27 cellular contexts compared by ENCODE assay signal in genomic region chr22:50178871-50179869, GRCh38. TPM values are rescaled to one million over a fixed set of nuclear protein-coding genes. Genes with fewer than 3 reads are reported as not detected.
DNase-seq lines count a peak whose midpoint lies in the region; ATAC-seq, FAIRE-seq and TF ChIP-seq lines count a peak whose summit lies in the region.
"Had no signal": no experiment of that assay in that cellular context is flagged by ENCODE, and none has a peak within 500 bp of the region (broad histone marks: within the 10 kb centered on the region; RNA-seq: fewer than 3 reads in every experiment).

No MANE protein-coding gene starts in this region.

- no peak overlapping the region for H2AFZ ChIP-seq in mesenchymal stem cell (ENCODE audit: low read depth, low read length)
- H2AFZ ChIP-seq in GM23248 = no peak overlapping the region

- in situ Hi-C loops in transverse colon (cut with MboI; ENCODE audit: low pct_ligation_motif_present in 1 of 4, low pct_unique_long_range_greater_than_20kb in 1 of 4, low sequenced_read_pairs in 3 of 4) (no loop called here), GM23248 (cut with MboI) (no loop called here)

- no peak for FAIRE-seq in urothelium cell line (lab: Jason Lieb, UNC)
- FAIRE-seq: A549, endothelial cell of umbilical vein, G401.6, HTR-8/SVneo, islet of Langerhans had no signal

- no peaks in the 10 kb centered on the region for H3K79me1 ChIP-seq in mesenchymal stem cell (replicated peaks; ENCODE audit: low read length, poor library complexity, severe bottlenecking)

- TF ChIP-seq EP300 in transverse colon (IDR thresholded peaks at IDR 0.05; ENCODE audit: low read depth) = no peak

- H3K27ac ChIP-seq in mesenchymal stem cell (ENCODE audit: low read length, poor library complexity, severe bottlenecking) (no peak overlapping the region), transverse colon (no peak overlapping the region), GM23248 (no peak overlapping the region)
- H3K27ac ChIP-seq: A549, adrenal gland, lower lobe of right lung, psoas muscle, thoracic aorta had no signal

- H3K9me3 Mint-ChIP-seq in activated B cell treated with CpG ODN at 0.5 μM for 24 hours = no peaks in the 10 kb centered on the region
- H3K9me3 Mint-ChIP-seq: activated T-cell treated with anti-CD3 and anti-CD28 coated beads, Interleukin-2, amount 50 U/mL, for 24 hours; stimulated activated naive CD8-positive, alpha-beta T cell treated with anti-CD3 and anti-CD28 coated beads, Interleukin-15, Interleukin-2, amounts not matched to agents 100 ng/mL and 50 ng/mL, for 24 hours had no signal

- WGBS in mesenchymal stem cell = 91% methylated on average over 59 of the region's 64 CpGs
- WGBS in transverse colon (ENCODE audit: low coverage in 1 of 2), 2 donors = 81 to 90% methylated on average over 2 to 45 of the region's 64 CpGs
- WGBS in GM23248 (ENCODE audit: low coverage in 1 of 2, low lambda C conversion rate in 2 of 2, missing lambda C conversion rate in 2 of 2), 2 experiments = 46 to 51% methylated on average over 51 to 62 of the region's 64 CpGs

- H3K27me3 Mint-ChIP-seq in activated B cell treated with CpG ODN at 0.5 μM for 24 hours = peaks cover 11% of the 10 kb centered on the region

- no peak overlapping the region for H2BK120ac ChIP-seq in mesenchymal stem cell (ENCODE audit: low read depth, low read length)

- H3K23ac ChIP-seq in mesenchymal stem cell (ENCODE audit: low read length in 2 of 2) = no peak overlapping the region

- H4K91ac ChIP-seq in mesenchymal stem cell (ENCODE audit: low read length) = peak overlapping the region; percentile 53

- no peak overlapping the region for H2BK5ac ChIP-seq in mesenchymal stem cell (ENCODE audit: low read depth, low read length, poor library complexity, severe bottlenecking)

- ATAC-seq in Right ventricle myocardium superior (ENCODE audit: poor library complexity) (no peak), activated B cell treated with CpG ODN at 0.5 μM for 24 hours (ENCODE audit: low read depth) (no peak), HG03520 (IDR thresholded peaks at IDR 0.05; ENCODE audit: unreplicated experiment) (no peak)
- ATAC-seq: A549; activated CD4-positive, alpha-beta T cell treated with anti-CD3 and anti-CD28 coated beads for 36 hours; lower lobe of right lung; mucosa of descending colon; psoas muscle had no signal

- no peak overlapping the region for H3K18ac ChIP-seq in mesenchymal stem cell (ENCODE audit: low read depth in 1 of 2, low read length in 2 of 2)

- no peak overlapping the region for H2BK15ac ChIP-seq in mesenchymal stem cell (ENCODE audit: low read depth, poor library complexity, severe bottlenecking)

- no peaks in the 10 kb centered on the region for H3K36me3 ChIP-seq in mesenchymal stem cell (ENCODE audit: control insufficient read depth in 1 of 2, insufficient read depth in 2 of 2, low read depth in 1 of 2, low read length in 2 of 2)
- no peaks in the 10 kb centered on the region for H3K36me3 ChIP-seq in transverse colon
- H3K36me3 ChIP-seq in GM23248 (ENCODE audit: low read depth) = no peaks in the 10 kb centered on the region
- H3K36me3 ChIP-seq: adrenal gland, lower lobe of right lung, thoracic aorta had no signal

- peaks cover 3% of the 10 kb centered on the region for H3K9me3 ChIP-seq in mesenchymal stem cell (ENCODE audit: control insufficient read depth, low read length)
- no peaks in the 10 kb centered on the region for H3K9me3 ChIP-seq in transverse colon
- H3K9me3 ChIP-seq in GM23248 (ENCODE audit: low read depth) = no peaks in the 10 kb centered on the region
- H3K9me3 ChIP-seq: A549, adrenal gland, lower lobe of right lung, mucosa of descending colon, psoas muscle, thoracic aorta had no signal

- H4K20me1 ChIP-seq in GM23248 (ENCODE audit: insufficient read depth) = no peaks in the 10 kb centered on the region

- POLR2A ChIA-PET in activated B cell treated with CpG ODN at 0.5 μM for 24 hours (lab: Charles Lee) = no interaction called here

- no peak overlapping the region for H3K27ac Mint-ChIP-seq in activated B cell treated with CpG ODN at 0.5 μM for 24 hours
- H3K27ac Mint-ChIP-seq: activated CD4-positive, alpha-beta T cell treated with anti-CD3 and anti-CD28 coated beads for 36 hours; activated T-cell treated with anti-CD3 and anti-CD28 coated beads, Interleukin-2, amount 50 U/mL, for 24 hours had no signal

- H3K4me2 ChIP-seq in mesenchymal stem cell (ENCODE audit: low read length, poor library complexity, severe bottlenecking) (no peak overlapping the region), GM23248 (ENCODE audit: unreplicated experiment) (no peak overlapping the region)
- H3K4me2 ChIP-seq: A549 had no signal

- no peaks in the 10 kb centered on the region for H3K36me3 Mint-ChIP-seq in activated B cell treated with CpG ODN at 0.5 μM for 24 hours (ENCODE audit: low read depth)

- no peak overlapping the region for H3K4me3 Mint-ChIP-seq in activated B cell treated with CpG ODN at 0.5 μM for 24 hours
- H3K4me3 Mint-ChIP-seq: activated CD4-positive, alpha-beta T cell treated with anti-CD3 and anti-CD28 coated beads for 36 hours; activated T-cell treated with anti-CD3 and anti-CD28 coated beads, Interleukin-2, amount 50 U/mL, for 24 hours; stimulated activated naive CD8-positive, alpha-beta T cell treated with anti-CD3 and anti-CD28 coated beads, Interleukin-15, Interleukin-2, amounts not matched to agents 100 ng/mL and 50 ng/mL, for 24 hours had no signal

- CTCF ChIA-PET in activated B cell treated with CpG ODN at 0.5 μM for 24 hours (lab: Charles Lee) = no interaction called here

- H3K4me3 ChIP-seq in mesenchymal stem cell (ENCODE audit: insufficient read depth in 1 of 2, low read depth in 1 of 2, low read length in 2 of 2) (peak overlapping the region in 1 of 2 experiments; percentile 30), transverse colon (no peak overlapping the region), GM23248 (no peak overlapping the region)
- H3K4me3 ChIP-seq: A549, adrenal gland, lower lobe of right lung, mucosa of descending colon, psoas muscle, thoracic aorta had no signal

- no peak overlapping the region for H2AK5ac ChIP-seq in mesenchymal stem cell (ENCODE audit: low read length, severe bottlenecking)

- no peaks in the 10 kb centered on the region for H3F3A ChIP-seq in GM23248 (ENCODE audit: insufficient read depth)

- no peak overlapping the region for H3K14ac ChIP-seq in mesenchymal stem cell (ENCODE audit: low read length in 2 of 2)

- peaks cover 3% of the 10 kb centered on the region for H3K4me1 ChIP-seq in mesenchymal stem cell (ENCODE audit: control insufficient read depth, insufficient read depth, low read depth, low read length)
- peaks cover 1 to 7% (median 2%) of the 10 kb centered on the region in 4 donors for H3K4me1 ChIP-seq in transverse colon
- no peaks in the 10 kb centered on the region for H3K4me1 ChIP-seq in GM23248 (ENCODE audit: insufficient read depth)

- H3K79me2 ChIP-seq in GM23248 (ENCODE audit: insufficient read depth) = no peaks in the 10 kb centered on the region

- TF ChIP-seq CTCF in activated B cell treated with CpG ODN at 0.5 μM for 24 hours (IDR thresholded peaks at IDR 0.05) = no peak
- TF ChIP-seq CTCF in transverse colon (IDR thresholded peaks at IDR 0.05) = no peak

- no peak for TF ChIP-seq POLR2A in transverse colon (IDR thresholded peaks at IDR 0.05)

- no peaks in the 10 kb centered on the region for H3K9me2 ChIP-seq in GM23248 (ENCODE audit: insufficient read depth)

- peaks cover 20% of the 10 kb centered on the region for H3K4me1 Mint-ChIP-seq in activated B cell treated with CpG ODN at 0.5 μM for 24 hours
- H3K4me1 Mint-ChIP-seq: activated CD4-positive, alpha-beta T cell treated with anti-CD3 and anti-CD28 coated beads for 36 hours had no signal

- intact Hi-C loops in Right ventricle myocardium superior (cut with DNase I) (no loop called here), cardiac septum (cut with DNase I) (no loop called here), activated B cell treated with CpG ODN at 0.5 μM for 24 hours (cut with micrococcal nuclease) (no loop called here), transverse colon (cut with DNase I; ENCODE audit: low total_unique reads) (no loop called here)

- H3K27me3 ChIP-seq in mesenchymal stem cell (ENCODE audit: control insufficient read depth in 1 of 2, insufficient read depth in 1 of 2, low read length in 2 of 2) (peaks cover 0 to 50% of the 10 kb centered on the region in 2 experiments), transverse colon (peaks cover 33% of the 10 kb centered on the region), GM23248 (replicated peaks; ENCODE audit: insufficient read depth) (0 out of 2 replicates have a peak, but pooled peaks cover 3% of the 10 kb centered on the region)

- no peak overlapping the region for H3K9ac ChIP-seq in mesenchymal stem cell (ENCODE audit: low read length)
- no peak overlapping the region for H3K9ac ChIP-seq in GM23248

- no peak overlapping the region for H3K4ac ChIP-seq in mesenchymal stem cell (ENCODE audit: low read depth in 1 of 2, low read length in 2 of 2)

- peak; percentile 27 for DNase-seq in Right ventricle myocardium superior
- DNase-seq in cardiac septum (ENCODE audit: low spot score) = no peak
- peak; percentile 18 for DNase-seq in activated B cell treated with CpG ODN at 0.5 μM for 24 hours
- no peak for DNase-seq in mesenchymal stem cell
- peak; percentile 11 for DNase-seq in transverse colon
- no peak for DNase-seq in GM23248
- no peak for DNase-seq in urothelium cell line (ENCODE audit: low spot score)
- DNase-seq: activated CD4-positive, alpha-beta T cell treated with anti-CD3 and anti-CD28 coated beads for 36 hours; activated naive CD4-positive, alpha-beta T cell; activated T-cell treated with anti-CD3 and anti-CD28 coated beads, Interleukin-2, amount 50 U/mL, for 24 hours; DMS53; Kasumi-1; NCI-H146; NCI-H510A had no signal

- peak overlapping the region; percentile 14 for H4K8ac ChIP-seq in mesenchymal stem cell (ENCODE audit: low read length)

- no peak overlapping the region for H2BK12ac ChIP-seq in mesenchymal stem cell (ENCODE audit: low read length in 2 of 2)

RNA-seq across cellular contexts. Expression of gene TRABD, which starts 6.5 kb away (rescaled TPM):
- total RNA-seq in Right ventricle myocardium superior (22.0 TPM), cardiac septum (20.1 TPM), activated B cell treated with CpG ODN at 0.5 μM for 24 hours (80.6 and 86.4 TPM in 2 replicates), transverse colon (100 to 1,000 TPM in 1 of 4 donors, 10 to 100 TPM in 3; 40.6 to 109 (median 69.4) TPM)
- 28.4 TPM for polyA plus RNA-seq in mesenchymal stem cell (2013, experiment 1 of 2)
- 27.7 TPM for polyA plus RNA-seq in mesenchymal stem cell (2013, experiment 2 of 2)
- 19.5 and 33.5 TPM in 2 replicates for total RNA-seq in GM23248 (2014; rRNA removed; shearing (Covaris generic))
- 20.7 and 22.6 TPM in 2 replicates for polyA plus RNA-seq in GM23248 (2016; fragmentation: Nextera tagmentation; extraction: Ambion mirVana)

RNA-seq across cellular contexts. Expression of gene PANX2, which starts 8.6 kb away (rescaled TPM):
- 0.43 TPM for total RNA-seq in Right ventricle myocardium superior
- total RNA-seq in cardiac septum = 0.30 TPM
- total RNA-seq in activated B cell treated with CpG ODN at 0.5 μM for 24 hours = 0.27 and 0.44 TPM in 2 replicates
- polyA plus RNA-seq in mesenchymal stem cell (2013, experiment 1 of 2) = 1.5 TPM
- polyA plus RNA-seq in mesenchymal stem cell (2013, experiment 2 of 2) = 1.5 TPM
- total RNA-seq in transverse colon = under 1 TPM in 1 of 4 donors, not detected in 3; 0.32 TPM
- under 0.01 TPM in 1 of 2 replicates, not detected in the other for total RNA-seq in GM23248 (2014; rRNA removed; shearing (Covaris generic))
- 0.18 and 0.20 TPM in 2 replicates for polyA plus RNA-seq in GM23248 (2016; fragmentation: Nextera tagmentation; extraction: Ambion mirVana)
- total RNA-seq: skeletal muscle tissue had no signal

RNA-seq across cellular contexts. Expression of gene SELENOO, which starts 21.6 kb away (rescaled TPM):
- total RNA-seq in Right ventricle myocardium superior = 15.6 TPM
- 12.7 TPM for total RNA-seq in cardiac septum
- 33.9 and 39.0 TPM in 2 replicates for total RNA-seq in activated B cell treated with CpG ODN at 0.5 μM for 24 hours
- polyA plus RNA-seq in mesenchymal stem cell (2013, experiment 1 of 2) = 13.6 TPM
- 12.6 TPM for polyA plus RNA-seq in mesenchymal stem cell (2013, experiment 2 of 2)
- 10 to 100 TPM; 27.3 to 91.3 (median 35.1) TPM for total RNA-seq in transverse colon
- 24.3 and 29.1 TPM in 2 replicates for total RNA-seq in GM23248 (2014; rRNA removed; shearing (Covaris generic))
- 5.0 and 9.6 TPM in 2 replicates for polyA plus RNA-seq in GM23248 (2016; fragmentation: Nextera tagmentation; extraction: Ambion mirVana)

Comparison
In these comparisons a context has a peak if more than half of its experiments do, and no peak if none do; other contexts are left out.
1. DNase-seq: peak in Right ventricle myocardium superior (single experiment), activated B cell treated with CpG ODN at 0.5 μM for 24 hours (single experiment) and transverse colon (single experiment); none in cardiac septum (single experiment), mesenchymal stem cell (single experiment), GM23248 (single experiment) and urothelium cell line (single experiment).